Comparison of ENCODE assay signal across 24 cellular contexts in genomic region chr17:16617481-16618060, GRCh38. TPM values are rescaled to one million over a fixed set of nuclear protein-coding genes. Genes with fewer than 3 reads are reported as not detected.
DNase-seq lines count a peak whose midpoint lies in the region; ATAC-seq, FAIRE-seq and TF ChIP-seq lines count a peak whose summit lies in the region.
"Had no signal": no experiment of that assay in that cellular context is flagged by ENCODE, and none has a peak within 500 bp of the region (broad histone marks: within the 10 kb centered on the region; RNA-seq: fewer than 3 reads in every experiment).

No MANE protein-coding gene starts in this region.

- ATAC-seq in right lobe of liver (no peak), Right ventricle myocardium inferior (no peak), HG02884 (IDR thresholded peaks at IDR 0.05; ENCODE audit: unreplicated experiment) (no peak)
- ATAC-seq: A549; CD8-positive, alpha-beta T cell; GM12878 had no signal

- H3K27me3 ChIP-seq in liver (ENCODE audit: control insufficient read depth in 4 of 4, insufficient read depth in 4 of 4, low read length in 3 of 4) (no peaks in the 10 kb centered on the region), right lobe of liver (no peaks in the 10 kb centered on the region), brain microvascular endothelial cell (replicated peaks) (no peaks in the 10 kb centered on the region), spleen (replicated peaks in 1 of 7) (no peaks in the 10 kb centered on the region)
- H3K27me3 ChIP-seq: BLaER1 treated with 17β-estradiol and CSF1 and Interleukin-3, amounts not matched to agents 10 nM and 100 nM had no signal

- no peak for TF ChIP-seq CTCF in liver (IDR thresholded peaks at IDR 0.05; ENCODE audit: low read depth, low read length, missing input control)
- no peak for TF ChIP-seq CTCF in right lobe of liver (IDR thresholded peaks at IDR 0.05)
- TF ChIP-seq CTCF in brain microvascular endothelial cell (IDR thresholded peaks at IDR 0.05; ENCODE audit: low read depth, low read length, missing control alignments) = no peak
- TF ChIP-seq CTCF in spleen (IDR thresholded peaks at IDR 0.05 in 8 of 11, conservative IDR thresholded peaks at IDR 0.05 in 3 of 11) = no peak

- no peak for TF ChIP-seq RAD21 in liver (IDR thresholded peaks at IDR 0.05)

- H3K4me1 ChIP-seq in liver (ENCODE audit: control insufficient read depth in 4 of 4, insufficient read depth in 4 of 4, low read length in 3 of 4) = no peaks in the 10 kb centered on the region
- H3K4me1 ChIP-seq in right lobe of liver = no peaks in the 10 kb centered on the region
- H3K4me1 ChIP-seq in spleen = no peaks in the 10 kb centered on the region
- H3K4me1 ChIP-seq: A549; BLaER1 treated with 17β-estradiol and CSF1 and Interleukin-3, amounts not matched to agents 10 nM and 100 nM; Caco-2 had no signal

- WGBS in liver = 84% methylated on average over 53 of the region's 53 CpGs
- 94% methylated on average over 32 of the region's 53 CpGs for WGBS in right lobe of liver (ENCODE audit: insufficient coverage, low coverage, low lambda C conversion rate, missing lambda C conversion rate)
- 95 to 96% (median 95%) methylated on average over 53 of the region's 53 CpGs for WGBS in spleen, 5 donors

- H3K9ac ChIP-seq in liver (ENCODE audit: low read depth in 1 of 2, low read length in 2 of 2) = no peak overlapping the region
- H3K9ac ChIP-seq: BLaER1 treated with 17β-estradiol and CSF1 and Interleukin-3, amounts not matched to agents 10 nM and 100 nM had no signal

- TF ChIP-seq POLR2A in right lobe of liver (IDR thresholded peaks at IDR 0.05) = no peak
- no peak for TF ChIP-seq POLR2A in spleen (IDR thresholded peaks at IDR 0.05)

- intact Hi-C loops in right lobe of liver (cut with DNase I) = no loop called here
- intact Hi-C loops in spleen (cut with DNase I; ENCODE audit: low total_unique reads) = no loop called here
- intact Hi-C loops in Right ventricle myocardium inferior (cut with DNase I) = no loop called here

- DNase-seq in right lobe of liver = no peak
- no peak for DNase-seq in brain microvascular endothelial cell
- peak; percentile 58 for DNase-seq in spleen
- no peak for DNase-seq in Right ventricle myocardium inferior (ENCODE audit: missing footprints)
- no peak for DNase-seq in urothelium cell line (ENCODE audit: low spot score)
- DNase-seq: AML-193; Caco-2; Calu3; CD4-positive, alpha-beta T cell; CD8-positive, alpha-beta T cell; DMS79; DND-41; EL; GDM1 had no signal

- H3K27ac ChIP-seq in liver (ENCODE audit: low read depth in 1 of 2, low read length in 2 of 2) (no peak overlapping the region), right lobe of liver (no peak overlapping the region), brain microvascular endothelial cell (no peak overlapping the region), spleen (no peak overlapping the region)
- H3K27ac ChIP-seq: 22Rv1; A549; BLaER1 treated with 17β-estradiol and CSF1 and Interleukin-3, amounts not matched to agents 10 nM and 100 nM; C4-2B had no signal

- H3K4me3 ChIP-seq in liver (ENCODE audit: low read depth in 1 of 3, low read length in 3 of 3) = peak overlapping the region in 2 of 3 donors; percentile 18 to 49
- no peak overlapping the region for H3K4me3 ChIP-seq in right lobe of liver
- peak overlapping the region; percentile 9 for H3K4me3 ChIP-seq in brain microvascular endothelial cell (ENCODE audit: low read depth, low read length)
- no peak overlapping the region for H3K4me3 ChIP-seq in spleen
- H3K4me3 ChIP-seq: A549; BLaER1 treated with 17β-estradiol and CSF1 and Interleukin-3, amounts not matched to agents 10 nM and 100 nM; GM12878 had no signal

- H3K36me3 ChIP-seq in liver (ENCODE audit: control insufficient read depth in 4 of 4, insufficient read depth in 3 of 4, low read depth in 1 of 4, low read length in 3 of 4) (no peaks in the 10 kb centered on the region), right lobe of liver (no peaks in the 10 kb centered on the region), brain microvascular endothelial cell (replicated peaks) (no peaks in the 10 kb centered on the region), spleen (peaks cover 0 to 20% (median 5%) of the 10 kb centered on the region in 6 donors)

- in situ Hi-C loops in brain microvascular endothelial cell (cut with HindIII; ENCODE audit: low pct_ligation_motif_present, low sequenced_read_pairs) = no loop called here

- peaks cover 20 to 64% (median 32%) of the 10 kb centered on the region in 4 donors for H3K9me3 ChIP-seq in liver (ENCODE audit: control insufficient read depth in 4 of 4, low read length in 3 of 4)
- peaks cover 0 to 46% (median 24%) of the 10 kb centered on the region in 4 donors for H3K9me3 ChIP-seq in right lobe of liver
- peaks cover 19 to 99% (median 88%) of the 10 kb centered on the region in 8 donors for H3K9me3 ChIP-seq in spleen

- no peak for FAIRE-seq in urothelium cell line (lab: Jason Lieb, UNC)
- FAIRE-seq: D721Med, GM12878, GM12892, GM18507 had no signal

TF ChIP-seq in liver, 16 proteins besides CTCF, POLR2A, EP300 and RAD21:
- TF ChIP-seq HNF4G (IDR thresholded peaks at IDR 0.05) (no peak), NR2F2 (IDR thresholded peaks at IDR 0.05) (no peak), YY1 (IDR thresholded peaks at IDR 0.05) (no peak), JUND (IDR thresholded peaks at IDR 0.05) (no peak), REST (IDR thresholded peaks at IDR 0.05) (no peak)

RNA-seq across cellular contexts. Expression of gene ZNF624, which starts 36.1 kb away (rescaled TPM):
- total RNA-seq in liver (1 to 10 TPM; 1.8 to 2.4 TPM), right lobe of liver (1 to 10 TPM in 3 of 6 experiments, under 1 TPM in 3; 0.55 to 1.2 (median 0.89) TPM), spleen (10 to 100 TPM in 3 of 7 donors, 1 to 10 TPM in 4; 7.9 to 19.8 (median 9.1) TPM), Right ventricle myocardium inferior (2.0 TPM)
- polyA plus RNA-seq in liver (under 1 TPM; 0.26 to 0.72 TPM), spleen (1 to 10 TPM; 1.3 to 2.7 (median 1.5) TPM)

RNA-seq across cellular contexts. Expression of gene ZNF287, which starts 48.6 kb away (rescaled TPM):
- total RNA-seq in liver (under 1 TPM; 0.67 to 0.98 TPM), right lobe of liver (under 1 TPM; 0.19 to 0.55 (median 0.42) TPM), spleen (10 to 100 TPM in 2 of 7 donors, 1 to 10 TPM in 5; 7.2 to 12.2 (median 9.1) TPM), Right ventricle myocardium inferior (8.0 TPM)
- polyA plus RNA-seq in liver (1 to 10 TPM in 1 of 2 donors, under 1 TPM in 1; 0.40 to 1.2 TPM), spleen (10 to 100 TPM in 1 of 3 donors, 1 to 10 TPM in 2; 5.1 to 10.7 (median 5.9) TPM)
- total RNA-seq: Calu3 had no signal

Comparison
In these comparisons a context has a peak if more than half of its experiments do, and no peak if none do; other contexts are left out.
1. H3K4me3 ChIP-seq: peak in liver (2 of 3) and brain microvascular endothelial cell (single experiment); none in right lobe of liver (0 of 3) and spleen (0 of 8).